In the genomic region with DNA sequence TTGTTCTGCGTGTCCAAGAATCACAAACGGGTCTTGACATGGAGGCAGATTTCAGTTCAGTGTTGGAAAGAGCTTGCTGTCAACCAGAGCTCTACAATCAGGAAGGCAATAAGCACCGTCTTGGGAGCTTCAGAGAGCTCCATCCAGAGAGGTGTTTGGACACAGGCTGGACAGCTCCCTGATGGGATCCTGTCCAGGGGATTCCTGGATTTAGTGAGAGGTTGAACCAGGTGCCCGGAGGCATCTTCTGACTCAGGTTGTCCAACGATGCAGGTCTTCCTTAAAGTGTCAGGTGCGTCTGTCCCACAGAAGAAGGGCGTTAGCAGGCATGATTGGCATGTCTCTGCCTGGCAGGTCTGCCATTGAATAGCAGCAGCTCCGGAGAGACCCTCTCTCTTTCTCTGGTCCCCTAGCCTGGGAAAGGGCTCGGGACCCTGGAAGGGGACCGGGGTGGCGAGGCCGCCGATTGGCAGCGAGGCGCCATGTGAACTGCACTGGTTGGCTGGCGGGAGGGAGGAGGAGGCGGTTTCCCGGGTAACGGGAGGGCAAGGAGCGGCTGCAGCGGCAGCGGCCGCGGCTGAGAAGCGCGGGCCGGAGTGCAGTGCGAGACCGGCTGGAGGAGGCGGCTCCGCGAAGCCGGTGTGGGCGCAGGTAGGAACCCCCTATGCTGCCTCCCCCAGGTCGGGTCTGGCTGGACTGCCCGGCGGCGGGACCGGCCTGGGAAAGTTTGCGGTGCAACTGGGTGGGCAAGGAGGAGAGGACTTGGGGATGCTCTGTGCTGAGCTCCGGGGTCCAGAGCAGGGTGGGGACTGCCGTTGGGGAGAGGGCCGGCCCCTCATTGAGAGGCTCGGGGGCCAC, we compare ENCODE assay signal across 1 cellular context.
TF ChIP-seq lines count a peak whose summit lies in the region.

No MANE protein-coding gene starts in this region.

TF ChIP-seq in GM12878, 131 proteins besides CTCF, POLR2A, EP300 and RAD21 (continued from another document):
- TF ChIP-seq, protein P1, sequence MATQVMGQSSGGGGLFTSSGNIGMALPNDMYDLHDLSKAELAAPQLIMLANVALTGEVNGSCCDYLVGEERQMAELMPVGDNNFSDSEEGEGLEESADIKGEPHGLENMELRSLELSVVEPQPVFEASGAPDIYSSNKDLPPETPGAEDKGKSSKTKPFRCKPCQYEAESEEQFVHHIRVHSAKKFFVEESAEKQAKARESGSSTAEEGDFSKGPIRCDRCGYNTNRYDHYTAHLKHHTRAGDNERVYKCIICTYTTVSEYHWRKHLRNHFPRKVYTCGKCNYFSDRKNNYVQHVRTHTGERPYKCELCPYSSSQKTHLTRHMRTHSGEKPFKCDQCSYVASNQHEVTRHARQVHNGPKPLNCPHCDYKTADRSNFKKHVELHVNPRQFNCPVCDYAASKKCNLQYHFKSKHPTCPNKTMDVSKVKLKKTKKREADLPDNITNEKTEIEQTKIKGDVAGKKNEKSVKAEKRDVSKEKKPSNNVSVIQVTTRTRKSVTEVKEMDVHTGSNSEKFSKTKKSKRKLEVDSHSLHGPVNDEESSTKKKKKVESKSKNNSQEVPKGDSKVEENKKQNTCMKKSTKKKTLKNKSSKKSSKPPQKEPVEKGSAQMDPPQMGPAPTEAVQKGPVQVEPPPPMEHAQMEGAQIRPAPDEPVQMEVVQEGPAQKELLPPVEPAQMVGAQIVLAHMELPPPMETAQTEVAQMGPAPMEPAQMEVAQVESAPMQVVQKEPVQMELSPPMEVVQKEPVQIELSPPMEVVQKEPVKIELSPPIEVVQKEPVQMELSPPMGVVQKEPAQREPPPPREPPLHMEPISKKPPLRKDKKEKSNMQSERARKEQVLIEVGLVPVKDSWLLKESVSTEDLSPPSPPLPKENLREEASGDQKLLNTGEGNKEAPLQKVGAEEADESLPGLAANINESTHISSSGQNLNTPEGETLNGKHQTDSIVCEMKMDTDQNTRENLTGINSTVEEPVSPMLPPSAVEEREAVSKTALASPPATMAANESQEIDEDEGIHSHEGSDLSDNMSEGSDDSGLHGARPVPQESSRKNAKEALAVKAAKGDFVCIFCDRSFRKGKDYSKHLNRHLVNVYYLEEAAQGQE (IDR thresholded peaks at IDR 0.05; ENCODE audit: low read depth, low read length) = peak; percentile 57; the same call in 1 of the 2 replicates
- TF ChIP-seq STAT3 (IDR thresholded peaks at IDR 0.05; ENCODE audit: low read depth, low read length) (no peak), FOXK2 (IDR thresholded peaks at IDR 0.05) (no peak), TCF7 (IDR thresholded peaks at IDR 0.05; ENCODE audit: borderline replicate concordance) (no peak), RUNX3 (IDR thresholded peaks at IDR 0.05; ENCODE audit: low read length) (no peak), MEF2A (IDR thresholded peaks at IDR 0.05; ENCODE audit: insufficient read depth, low read depth, low read length) (no peak), TBL1XR1 (IDR thresholded peaks at IDR 0.05; ENCODE audit: low read depth, low read length) (no peak), ASH2L (IDR thresholded peaks at IDR 0.05; ENCODE audit: borderline replicate concordance, low read depth) (no peak), CBX5 (IDR thresholded peaks at IDR 0.05; ENCODE audit: low read depth) (no peak), CHD2 (IDR thresholded peaks at IDR 0.05; ENCODE audit: borderline replicate concordance, low read depth, low read length) (no peak), SUZ12 (IDR thresholded peaks at IDR 0.05; ENCODE audit: unreplicated experiment) (peak; percentile 12)
- TF ChIP-seq, protein P2, sequence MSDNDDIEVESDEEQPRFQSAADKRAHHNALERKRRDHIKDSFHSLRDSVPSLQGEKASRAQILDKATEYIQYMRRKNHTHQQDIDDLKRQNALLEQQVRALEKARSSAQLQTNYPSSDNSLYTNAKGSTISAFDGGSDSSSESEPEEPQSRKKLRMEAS (IDR thresholded peaks at IDR 0.05; ENCODE audit: low read depth, low read length) = no peak
